8 cellular contexts compared by ENCODE assay signal in genomic region chr14:88129306-88130056, GRCh38.
DNase-seq lines count a peak whose midpoint lies in the region; ATAC-seq and TF ChIP-seq lines count a peak whose summit lies in the region.

No MANE protein-coding gene starts in this region.

- peak overlapping the region; percentile 99 for H2BK5ac ChIP-seq in trophoblast cell (ENCODE audit: low read depth, low read length, poor library complexity)

- H3K9me3 ChIP-seq in OCI-LY1 (ENCODE audit: low read length): no peaks in the 10 kb centered on the region
- H3K9me3 ChIP-seq in esophagus muscularis mucosa: peaks cover 0 to 13% (median 2%) of the 10 kb centered on the region in 4 donors
- no peaks in the 10 kb centered on the region for H3K9me3 ChIP-seq in trophoblast cell (ENCODE audit: insufficient read depth, low read depth, low read length)

- H3K4me2 ChIP-seq in OCI-LY1 (ENCODE audit: low read length) (peak overlapping the region; percentile 47; the same call in 1 of the 2 replicates), trophoblast cell (ENCODE audit: low read length) (peak overlapping the region; percentile 37)

- no peaks in the 10 kb centered on the region for H3F3A ChIP-seq in OCI-LY1 (ENCODE audit: insufficient read depth, low read length)

- no peaks in the 10 kb centered on the region for H3K9me3 Mint-ChIP-seq in activated CD8-positive, alpha-beta memory T cell treated with anti-CD3 and anti-CD28 coated beads, Interleukin-2, amount 10 ng/mL, durations not matched to agents 7 days and 5 days (ENCODE audit: low read depth)

- WGBS in esophagus muscularis mucosa: 26% methylated on average over 2 of the region's 2 CpGs
- no CpG with 5 or more reads among the region's 2 CpGs for WGBS in trophoblast cell (ENCODE audit: extremely low coverage, insufficient coverage, insufficient read length)

- no peaks in the 10 kb centered on the region for H3K79me2 ChIP-seq in OCI-LY1 (ENCODE audit: insufficient read depth, low read length)
- H3K79me2 ChIP-seq in trophoblast cell (ENCODE audit: control insufficient read depth, insufficient read depth, low read length, poor library complexity): peaks cover 3% of the 10 kb centered on the region

- no peak overlapping the region for H3K23ac ChIP-seq in trophoblast cell (ENCODE audit: low read length)

- H3K27ac ChIP-seq in OCI-LY1 (ENCODE audit: low read depth, low read length, poor library complexity, severe bottlenecking) (no peak overlapping the region), esophagus muscularis mucosa (replicated peaks in 1 of 4) (peak overlapping the region in 3 of 4 donors; percentile 13 to 30 (median 21)), trophoblast cell (ENCODE audit: low read depth, low read length) (peak overlapping the region; percentile 98)

- H2AFZ ChIP-seq in OCI-LY1 (ENCODE audit: low read length) (no peak overlapping the region), trophoblast cell (ENCODE audit: insufficient read depth, low read length, poor library complexity) (no peak overlapping the region)

- H3K4me1 ChIP-seq in OCI-LY1 (ENCODE audit: insufficient read depth, low read length, severe bottlenecking) (peaks cover 26% of the 10 kb centered on the region), esophagus muscularis mucosa (peaks cover 0 to 4% (median 2%) of the 10 kb centered on the region in 4 donors), trophoblast cell (ENCODE audit: control insufficient read depth in 1 of 2, insufficient read depth in 2 of 2, low read length in 2 of 2) (peaks cover 9 to 14% of the 10 kb centered on the region in 2 experiments)

- peaks cover 18% of the 10 kb centered on the region for H3K79me1 ChIP-seq in trophoblast cell (ENCODE audit: low read length)

- CTCF ChIA-PET in activated CD8-positive, alpha-beta memory T cell treated with anti-CD3 and anti-CD28 coated beads, Interleukin-2, amount 10 ng/mL, durations not matched to agents 7 days and 5 days (lab: Charles Lee): interaction anchor here (1.5 to 2.0 kb wide), 2 partner anchors 39 to 184 kb away, joined by 5 read pairs; no protein-coding TSS in a partner anchor

- no peak overlapping the region for H3K4me3 ChIP-seq in OCI-LY1 (ENCODE audit: low read depth, low read length, poor library complexity, severe bottlenecking)
- no peak overlapping the region for H3K4me3 ChIP-seq in esophagus muscularis mucosa
- H3K4me3 ChIP-seq in trophoblast cell (ENCODE audit: low read depth, low read length): no peak overlapping the region

- H3K27ac Mint-ChIP-seq in activated CD8-positive, alpha-beta memory T cell treated with anti-CD3 and anti-CD28 coated beads, Interleukin-2, amount 10 ng/mL, durations not matched to agents 7 days and 5 days: no peak overlapping the region

- H4K20me1 ChIP-seq in OCI-LY1 (ENCODE audit: insufficient read depth, low read length): no peaks in the 10 kb centered on the region

- TF ChIP-seq CTCF in OCI-LY1 (IDR thresholded peaks at IDR 0.05; ENCODE audit: low read length): no peak
- peak in 1 of 3 experiments; percentile 13 for TF ChIP-seq CTCF in esophagus muscularis mucosa (IDR thresholded peaks at IDR 0.05)

- peak overlapping the region; percentile 85 for H3K14ac ChIP-seq in trophoblast cell (ENCODE audit: low read length)

- peak; percentile 26 to 36 for DNase-seq in AML-193 (lab: John Stamatoyannopoulos, UW)
- no peak for DNase-seq in esophagus muscularis mucosa (ENCODE audit: extremely low spot score)
- DNase-seq in trophoblast cell: peak; percentile 9 to 68
- DNase-seq in NCI-H2029 (lab: John Stamatoyannopoulos, UW): no peak
- no peak for DNase-seq in posterior vena cava (ENCODE audit: low spot score)
- no peak for DNase-seq in activated CD8-positive, alpha-beta memory T cell treated with anti-CD3 and anti-CD28 coated beads, Interleukin-2, amount 10 ng/mL, durations not matched to agents 7 days and 5 days

- no peaks in the 10 kb centered on the region for H3K27me3 Mint-ChIP-seq in activated CD8-positive, alpha-beta memory T cell treated with anti-CD3 and anti-CD28 coated beads, Interleukin-2, amount 10 ng/mL, durations not matched to agents 7 days and 5 days

- no peak overlapping the region for H3K9ac ChIP-seq in OCI-LY1 (ENCODE audit: low read length)
- no peak overlapping the region for H3K9ac ChIP-seq in trophoblast cell (ENCODE audit: low read length)

- no peak overlapping the region for H4K12ac ChIP-seq in trophoblast cell (ENCODE audit: low read depth, low read length)

- ATAC-seq in GM21360 (IDR thresholded peaks at IDR 0.05; ENCODE audit: unreplicated experiment): peak; percentile 71
- no peak for ATAC-seq in activated CD8-positive, alpha-beta memory T cell treated with anti-CD3 and anti-CD28 coated beads, Interleukin-2, amount 10 ng/mL, durations not matched to agents 7 days and 5 days

- H2BK120ac ChIP-seq in trophoblast cell (ENCODE audit: insufficient read depth, low read length, poor library complexity): peak overlapping the region; percentile 98

- intact Hi-C loops in esophagus muscularis mucosa (cut with DNase I): no loop called here
- intact Hi-C loops in posterior vena cava (cut with DNase I): no loop called here

- H4K91ac ChIP-seq in trophoblast cell (ENCODE audit: low read depth, low read length): peak overlapping the region; percentile 86

- TF ChIP-seq EP300 in esophagus muscularis mucosa (IDR thresholded peaks at IDR 0.05): no peak

- no peaks in the 10 kb centered on the region for H3K36me3 Mint-ChIP-seq in activated CD8-positive, alpha-beta memory T cell treated with anti-CD3 and anti-CD28 coated beads, Interleukin-2, amount 10 ng/mL, durations not matched to agents 7 days and 5 days

- H3K4me1 Mint-ChIP-seq in activated CD8-positive, alpha-beta memory T cell treated with anti-CD3 and anti-CD28 coated beads, Interleukin-2, amount 10 ng/mL, durations not matched to agents 7 days and 5 days: peaks cover 11% of the 10 kb centered on the region

- H3K18ac ChIP-seq in trophoblast cell (ENCODE audit: low read length): peak overlapping the region; percentile 77

- H2BK12ac ChIP-seq in trophoblast cell (ENCODE audit: low read length): peak overlapping the region; percentile 89

- H3K9me2 ChIP-seq in OCI-LY1 (ENCODE audit: low read depth, low read length): no peaks in the 10 kb centered on the region

- no peak overlapping the region for H3K4me3 Mint-ChIP-seq in activated CD8-positive, alpha-beta memory T cell treated with anti-CD3 and anti-CD28 coated beads, Interleukin-2, amount 10 ng/mL, durations not matched to agents 7 days and 5 days

- peak overlapping the region; percentile 76 for H4K8ac ChIP-seq in trophoblast cell (ENCODE audit: low read depth, low read length)

- peak overlapping the region; percentile 71 for H3K4ac ChIP-seq in trophoblast cell (ENCODE audit: low read depth, low read length)

- TF ChIP-seq POLR2A in esophagus muscularis mucosa (IDR thresholded peaks at IDR 0.05; ENCODE audit: low read depth): no peak

- H3K27me3 ChIP-seq in OCI-LY1 (ENCODE audit: insufficient read depth, low read length) (no peaks in the 10 kb centered on the region), esophagus muscularis mucosa (peaks cover 0 to 4% (median 0%) of the 10 kb centered on the region in 4 donors), trophoblast cell (ENCODE audit: insufficient read depth, low read length) (no peaks in the 10 kb centered on the region)

- H2AK5ac ChIP-seq in trophoblast cell (ENCODE audit: low read length): no peak overlapping the region

- H3K36me3 ChIP-seq in OCI-LY1 (ENCODE audit: insufficient read depth, low read length) (no peaks in the 10 kb centered on the region), esophagus muscularis mucosa (no peaks in the 10 kb centered on the region), trophoblast cell (ENCODE audit: control insufficient read depth in 1 of 2, insufficient read depth in 2 of 2, low read length in 2 of 2) (no peaks in the 10 kb centered on the region)

Comparison
In these comparisons a context has a peak if more than half of its experiments do, and no peak if none do; other contexts are left out.
1. DNase-seq: peak in AML-193 (2 of 2) and trophoblast cell (2 of 2); none in esophagus muscularis mucosa (single experiment), NCI-H2029 (single experiment), posterior vena cava (single experiment) and activated CD8-positive, alpha-beta memory T cell treated with anti-CD3 and anti-CD28 coated beads, Interleukin-2, amount 10 ng/mL, durations not matched to agents 7 days and 5 days (single experiment).